ENCODE assay signal across 21 cellular contexts in the genomic region with DNA sequence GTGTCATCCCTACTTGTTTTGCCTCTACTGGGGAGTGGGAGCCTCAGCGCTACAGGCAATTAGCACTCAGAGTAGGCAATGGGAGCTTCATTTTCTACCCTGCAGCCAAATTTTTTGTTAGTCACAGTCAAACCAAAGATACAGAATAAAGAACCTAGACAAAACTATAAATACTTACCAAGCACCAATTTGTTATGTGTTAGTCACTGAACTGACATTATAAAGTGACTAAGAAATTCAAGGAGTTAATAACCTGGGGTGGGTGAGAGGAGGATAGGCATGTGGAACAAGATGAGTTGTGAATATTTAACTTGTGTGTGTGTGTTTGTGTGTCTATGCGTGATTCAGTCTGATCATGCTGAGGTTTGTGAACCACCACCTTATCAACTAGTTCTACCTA.
DNase-seq lines count a peak whose midpoint lies in the region; ATAC-seq and TF ChIP-seq lines count a peak whose summit lies in the region.
"Had no signal": no experiment of that assay in that cellular context is flagged by ENCODE, and none has a peak within 500 bp of the region (broad histone marks: within the 10 kb centered on the region; RNA-seq: fewer than 3 reads in every experiment).

No MANE protein-coding gene starts in this region.

- H3K27ac Mint-ChIP-seq in activated T-helper 1 cell treated with anti-CD3 and anti-CD28 coated beads, Interleukin-12 subunit alpha, Interleukin-12 subunit beta, Interleukin-2, Interleukin-4 antibody, amounts not matched to agents 30 ng/mL and 10 ng/mL and 1 ng/mL, durations not matched to agents 14 hours and 24 hours and 36 hours, result no peak overlapping the region
- H3K27ac Mint-ChIP-seq: CD14-positive monocyte had no signal

- no peak overlapping the region for H3K4me3 Mint-ChIP-seq in activated T-helper 1 cell treated with anti-CD3 and anti-CD28 coated beads, Interleukin-12 subunit alpha, Interleukin-12 subunit beta, Interleukin-2, Interleukin-4 antibody, amounts not matched to agents 30 ng/mL and 10 ng/mL and 1 ng/mL, durations not matched to agents 14 hours and 24 hours and 36 hours
- H3K4me3 Mint-ChIP-seq: CD14-positive monocyte had no signal

- H3K27me3 ChIP-seq in uterus, result no peaks in the 10 kb centered on the region

- no peak for TF ChIP-seq POLR2A in uterus (IDR thresholded peaks at IDR 0.05)

- DNase-seq in A172 (ENCODE audit: low spot score), result peak; percentile 2
- DNase-seq in NCI-H226, result peak; percentile 4
- peak; percentile 14 for DNase-seq in epithelial cell of esophagus (ENCODE audit: low read depth)
- DNase-seq in kidney tubule cell (ENCODE audit: low spot score), result peak; percentile 86
- DNase-seq in uterus, result no peak
- no peak for DNase-seq in NCI-H510A (lab: John Stamatoyannopoulos, UW)
- DNase-seq in activated T-helper 1 cell treated with anti-CD3 and anti-CD28 coated beads, Interleukin-12 subunit alpha, Interleukin-12 subunit beta, Interleukin-2, Interleukin-4 antibody, amounts not matched to agents 30 ng/mL and 10 ng/mL and 1 ng/mL, durations not matched to agents 14 hours and 24 hours and 36 hours (ENCODE audit: low spot score), result no peak
- DNase-seq: 8988T, DMS53, GF-D8, H7, KG1, NCI-H1105 treated with DMSO at 0.1 percent for 48 hours, NCI-H1694, NCI-H2081, NCI-H2171, NCI-H526 treated with DMSO at 0.1 percent for 48 hours, SHP77, SW 1271 had no signal

- peaks cover 6% of the 10 kb centered on the region for H3K9me3 Mint-ChIP-seq in activated T-helper 1 cell treated with anti-CD3 and anti-CD28 coated beads, Interleukin-12 subunit alpha, Interleukin-12 subunit beta, Interleukin-2, Interleukin-4 antibody, amounts not matched to agents 30 ng/mL and 10 ng/mL and 1 ng/mL, durations not matched to agents 14 hours and 24 hours and 36 hours

- no peak for ATAC-seq in HG02763 (IDR thresholded peaks at IDR 0.05; ENCODE audit: unreplicated experiment)

- H3K27me3 Mint-ChIP-seq in activated T-helper 1 cell treated with anti-CD3 and anti-CD28 coated beads, Interleukin-12 subunit alpha, Interleukin-12 subunit beta, Interleukin-2, Interleukin-4 antibody, amounts not matched to agents 30 ng/mL and 10 ng/mL and 1 ng/mL, durations not matched to agents 14 hours and 24 hours and 36 hours (ENCODE audit: insufficient read depth), result no peaks in the 10 kb centered on the region

- TF ChIP-seq CTCF in epithelial cell of esophagus (IDR thresholded peaks at IDR 0.05; ENCODE audit: insufficient read depth, low read depth, low read length, missing control alignments) (no peak), uterus (IDR thresholded peaks at IDR 0.05) (no peak)

- no peaks in the 10 kb centered on the region for H3K9me3 ChIP-seq in uterus

- intact Hi-C loops in uterus (cut with DNase I; ENCODE audit: low total_unique reads), result no loop called here
- intact Hi-C loops in activated T-helper 1 cell treated with anti-CD3 and anti-CD28 coated beads, Interleukin-12 subunit alpha, Interleukin-12 subunit beta, Interleukin-2, Interleukin-4 antibody, amounts not matched to agents 30 ng/mL and 10 ng/mL and 1 ng/mL, durations not matched to agents 14 hours and 24 hours and 36 hours (cut with micrococcal nuclease), result no loop called here

- H3K36me3 ChIP-seq in uterus, result no peaks in the 10 kb centered on the region

- no peak overlapping the region for H3K27ac ChIP-seq in uterus

- no peaks in the 10 kb centered on the region for H3K36me3 Mint-ChIP-seq in activated T-helper 1 cell treated with anti-CD3 and anti-CD28 coated beads, Interleukin-12 subunit alpha, Interleukin-12 subunit beta, Interleukin-2, Interleukin-4 antibody, amounts not matched to agents 30 ng/mL and 10 ng/mL and 1 ng/mL, durations not matched to agents 14 hours and 24 hours and 36 hours (ENCODE audit: low read depth)
- H3K36me3 Mint-ChIP-seq: CD14-positive monocyte had no signal

- no peak overlapping the region for H3K4me3 ChIP-seq in epithelial cell of esophagus (ENCODE audit: low read length)
- H3K4me3 ChIP-seq in uterus, result no peak overlapping the region

- no peaks in the 10 kb centered on the region for H3K4me1 ChIP-seq in uterus

- no peaks in the 10 kb centered on the region for H3K4me1 Mint-ChIP-seq in activated T-helper 1 cell treated with anti-CD3 and anti-CD28 coated beads, Interleukin-12 subunit alpha, Interleukin-12 subunit beta, Interleukin-2, Interleukin-4 antibody, amounts not matched to agents 30 ng/mL and 10 ng/mL and 1 ng/mL, durations not matched to agents 14 hours and 24 hours and 36 hours (ENCODE audit: low read depth)
- H3K4me1 Mint-ChIP-seq: CD14-positive monocyte had no signal

Comparison
In these comparisons a context has a peak if more than half of its experiments do, and no peak if none do; other contexts are left out.
1. DNase-seq: peak in A172 (single experiment), NCI-H226 (single experiment), epithelial cell of esophagus (single experiment) and kidney tubule cell (single experiment); none in uterus (0 of 2), NCI-H510A (single experiment) and activated T-helper 1 cell treated with anti-CD3 and anti-CD28 coated beads, Interleukin-12 subunit alpha, Interleukin-12 subunit beta, Interleukin-2, Interleukin-4 antibody, amounts not matched to agents 30 ng/mL and 10 ng/mL and 1 ng/mL, durations not matched to agents 14 hours and 24 hours and 36 hours (single experiment).